Comparison of ENCODE assay signal across 1 cellular context in genomic region chr4:145097821-145098674, GRCh38.
A peak's percentile ranks its signal among the peaks of the same experiment; 100 is the strongest.
TF ChIP-seq lines count a peak whose summit lies in the region.

TSS of gene ABCE1 (plus strand) at chr4:145098311. CDS start at chr4:145104413, 6,102 bp downstream.
TSS of gene ANAPC10 (minus strand) at chr4:145098196. CDS start at chr4:145096099, 2,097 bp downstream.

TF ChIP-seq in HepG2, 621 proteins besides CTCF, POLR2A, EP300 and RAD21 (continued from another document and continues in another):
- TF ChIP-seq THAP7 (CRISPR knock-in tag; IDR thresholded peaks at IDR 0.05) = no peak; the same call in 1 of the 2 replicates
- TF ChIP-seq NAIF1 (CRISPR knock-in tag; IDR thresholded peaks at IDR 0.05; ENCODE audit: borderline replicate concordance) = peak; percentile 42; the same call in 1 of the 2 replicates
- no peak for TF ChIP-seq ZBTB26 (CRISPR knock-in tag; IDR thresholded peaks at IDR 0.05; ENCODE audit: borderline replicate concordance)
- TF ChIP-seq ZBTB40 (IDR thresholded peaks at IDR 0.05) = no peak
- TF ChIP-seq ZBTB40 (CRISPR knock-in tag; IDR thresholded peaks at IDR 0.05) = peak; percentile 81
- peak; percentile 69; the same call in 1 of the 2 replicates for TF ChIP-seq ELF3 (CRISPR knock-in tag; IDR thresholded peaks at IDR 0.05)
- TF ChIP-seq ZNF703 (CRISPR knock-in tag; IDR thresholded peaks at IDR 0.05; ENCODE audit: borderline replicate concordance) = no peak; the same call in 1 of the 2 replicates
- no peak for TF ChIP-seq KAT2B (IDR thresholded peaks at IDR 0.05; ENCODE audit: borderline replicate concordance, low read depth, low read length)
- TF ChIP-seq TBX3 (IDR thresholded peaks at IDR 0.05; ENCODE audit: borderline replicate concordance) = peak; percentile 72; the same call in 1 of the 2 replicates
- TF ChIP-seq ZNF512 (CRISPR knock-in tag; IDR thresholded peaks at IDR 0.05) = peak; percentile 14; the same call in 1 of the 2 replicates
- no peak for TF ChIP-seq DNMT1 (CRISPR knock-in tag; IDR thresholded peaks at IDR 0.05)
- no peak for TF ChIP-seq SNRNP70 (IDR thresholded peaks at IDR 0.05; ENCODE audit: low read depth, low read length)
- no peak; the same call in 1 of the 2 replicates for TF ChIP-seq GPN1 (CRISPR knock-in tag; IDR thresholded peaks at IDR 0.05; ENCODE audit: borderline replicate concordance)
- TF ChIP-seq ATM (IDR thresholded peaks at IDR 0.05; ENCODE audit: borderline replicate concordance) = no peak
- peak; percentile 31; the same call in 1 of the 2 replicates for TF ChIP-seq ARID3A (IDR thresholded peaks at IDR 0.05; ENCODE audit: low read depth, low read length)
- TF ChIP-seq ZBTB4 (CRISPR knock-in tag; IDR thresholded peaks at IDR 0.05; ENCODE audit: borderline replicate concordance) = 0 out of 2 replicates have a peak, but pooled peaks have one; percentile 82
- TF ChIP-seq FOXM1 (CRISPR knock-in tag; IDR thresholded peaks at IDR 0.05) = no peak
- peak; percentile 99 for TF ChIP-seq POGZ (CRISPR knock-in tag; IDR thresholded peaks at IDR 0.05)
- peak; percentile 75 for TF ChIP-seq ZNF800 (CRISPR knock-in tag; IDR thresholded peaks at IDR 0.05)
- no peak for TF ChIP-seq ZNF747 (CRISPR knock-in tag; IDR thresholded peaks at IDR 0.05; ENCODE audit: borderline replicate concordance)
- peak; percentile 89; the same call in 1 of the 2 replicates for TF ChIP-seq TIGD3 (CRISPR knock-in tag; IDR thresholded peaks at IDR 0.05; ENCODE audit: borderline replicate concordance)
- peak; percentile 70; the same call in 1 of the 2 replicates for TF ChIP-seq PITX1 (CRISPR knock-in tag; IDR thresholded peaks at IDR 0.05)
- TF ChIP-seq ZNF678 (CRISPR knock-in tag; IDR thresholded peaks at IDR 0.05) = no peak
- peak; percentile 17; the same call in 1 of the 2 replicates for TF ChIP-seq PRDM10 (CRISPR knock-in tag; IDR thresholded peaks at IDR 0.05; ENCODE audit: low read depth)
- peak; percentile 73; the same call in 1 of the 2 replicates for TF ChIP-seq CHCHD3 (CRISPR knock-in tag; IDR thresholded peaks at IDR 0.05)
- peak; percentile 97 for TF ChIP-seq MXD4 (CRISPR knock-in tag; IDR thresholded peaks at IDR 0.05)
